Comparison of ENCODE assay signal across 9 cellular contexts in genomic region chr1:169487153-169487552, GRCh38. TPM values are rescaled to one million over a fixed set of nuclear protein-coding genes. Genes with fewer than 3 reads are reported as not detected.
DNase-seq lines count a peak whose midpoint lies in the region; ATAC-seq and TF ChIP-seq lines count a peak whose summit lies in the region.
"Had no signal": no experiment of that assay in that cellular context is flagged by ENCODE, and none has a peak within 500 bp of the region (broad histone marks: within the 10 kb centered on the region; RNA-seq: fewer than 3 reads in every experiment).

No MANE protein-coding gene starts in this region.

- intact Hi-C loops in activated CD8-positive, alpha-beta T cell treated with anti-CD3 and anti-CD28 coated beads for 36 hours (cut with micrococcal nuclease) = loop anchor here (5.0 to 10.0 kb wide), 4 partner anchors 100 to 225 kb away; partner anchors contain the start of genes BLZF1, F5, NME7 and SELL
- intact Hi-C loops in right lobe of liver (cut with DNase I) (no loop called here), thyroid gland (cut with DNase I) (no loop called here), posterior vena cava (cut with DNase I) (no loop called here)

- peak overlapping the region; percentile 87 for H3K4me3 Mint-ChIP-seq in activated CD8-positive, alpha-beta T cell treated with anti-CD3 and anti-CD28 coated beads for 36 hours
- no peak overlapping the region for H3K4me3 Mint-ChIP-seq in activated CD8-positive, alpha-beta T cell treated with anti-CD3 and anti-CD28 coated beads, Interleukin-2, amount 10 ng/mL, durations not matched to agents 7 days and 5 days

- H3K4me1 ChIP-seq in adipocyte (ENCODE audit: control insufficient read depth, insufficient read depth, low read length) = peaks cover 51% of the 10 kb centered on the region
- peaks cover 0 to 27% (median 6%) of the 10 kb centered on the region in 4 donors for H3K4me1 ChIP-seq in right lobe of liver
- peaks cover 16 to 22% of the 10 kb centered on the region in 2 donors for H3K4me1 ChIP-seq in thyroid gland
- H3K4me1 ChIP-seq: BE2C had no signal

- no peak for TF ChIP-seq CTCF in activated CD8-positive, alpha-beta T cell treated with anti-CD3 and anti-CD28 coated beads for 36 hours (IDR thresholded peaks at IDR 0.05)
- TF ChIP-seq CTCF in right lobe of liver (IDR thresholded peaks at IDR 0.05) = no peak
- no peak for TF ChIP-seq CTCF in thyroid gland (IDR thresholded peaks at IDR 0.05)

- DNase-seq in activated CD8-positive, alpha-beta T cell treated with anti-CD3 and anti-CD28 coated beads for 36 hours = no peak
- DNase-seq in activated CD8-positive, alpha-beta T cell treated with anti-CD3 and anti-CD28 coated beads, Interleukin-2, amount 10 ng/mL, durations not matched to agents 7 days and 5 days = no peak
- DNase-seq in adipocyte (ENCODE audit: low read depth) (no peak), right lobe of liver (no peak), thyroid gland (no peak), GDM1 (lab: John Stamatoyannopoulos, UW) (no peak), posterior vena cava (ENCODE audit: low spot score) (no peak)
- DNase-seq: BE2C had no signal

- peaks cover 52% of the 10 kb centered on the region for H3K4me1 Mint-ChIP-seq in activated CD8-positive, alpha-beta T cell treated with anti-CD3 and anti-CD28 coated beads for 36 hours (ENCODE audit: low read depth)
- H3K4me1 Mint-ChIP-seq in activated CD8-positive, alpha-beta T cell treated with anti-CD3 and anti-CD28 coated beads, Interleukin-2, amount 10 ng/mL, durations not matched to agents 7 days and 5 days (ENCODE audit: low read depth) = peaks cover 37% of the 10 kb centered on the region

- H3K9me3 Mint-ChIP-seq in activated CD8-positive, alpha-beta T cell treated with anti-CD3 and anti-CD28 coated beads for 36 hours = no peaks in the 10 kb centered on the region
- H3K9me3 Mint-ChIP-seq in activated CD8-positive, alpha-beta T cell treated with anti-CD3 and anti-CD28 coated beads, Interleukin-2, amount 10 ng/mL, durations not matched to agents 7 days and 5 days (ENCODE audit: insufficient read depth) = no peaks in the 10 kb centered on the region

- H3K4me3 ChIP-seq in adipocyte (ENCODE audit: low read length) (peak overlapping the region; percentile 92), right lobe of liver (peak overlapping the region in 2 of 3 donors; percentile 75 to 88), thyroid gland (replicated peaks in 1 of 3) (peak overlapping the region in 1 of 3 donors; percentile 87)

- 72% methylated on average over 5 of the region's 5 CpGs for WGBS in right lobe of liver (ENCODE audit: insufficient coverage, low coverage, low lambda C conversion rate, missing lambda C conversion rate)
- 91% methylated on average over 5 of the region's 5 CpGs for WGBS in thyroid gland, 2 donors

- H3K27me3 Mint-ChIP-seq in activated CD8-positive, alpha-beta T cell treated with anti-CD3 and anti-CD28 coated beads for 36 hours = no peaks in the 10 kb centered on the region
- no peaks in the 10 kb centered on the region for H3K27me3 Mint-ChIP-seq in activated CD8-positive, alpha-beta T cell treated with anti-CD3 and anti-CD28 coated beads, Interleukin-2, amount 10 ng/mL, durations not matched to agents 7 days and 5 days (ENCODE audit: low read depth)

- peaks cover 5% of the 10 kb centered on the region for H3K36me3 Mint-ChIP-seq in activated CD8-positive, alpha-beta T cell treated with anti-CD3 and anti-CD28 coated beads for 36 hours (ENCODE audit: low read depth)
- H3K36me3 Mint-ChIP-seq in activated CD8-positive, alpha-beta T cell treated with anti-CD3 and anti-CD28 coated beads, Interleukin-2, amount 10 ng/mL, durations not matched to agents 7 days and 5 days (ENCODE audit: low read depth) = no peaks in the 10 kb centered on the region

- TF ChIP-seq POLR2A in right lobe of liver (IDR thresholded peaks at IDR 0.05) (no peak), thyroid gland (IDR thresholded peaks at IDR 0.05) (no peak)

- ATAC-seq in activated CD8-positive, alpha-beta T cell treated with anti-CD3 and anti-CD28 coated beads for 36 hours = no peak
- no peak for ATAC-seq in activated CD8-positive, alpha-beta T cell treated with anti-CD3 and anti-CD28 coated beads, Interleukin-2, amount 10 ng/mL, durations not matched to agents 7 days and 5 days
- ATAC-seq in right lobe of liver = no peak
- ATAC-seq in GM21576 (IDR thresholded peaks at IDR 0.05; ENCODE audit: unreplicated experiment) = no peak

- H3K27ac ChIP-seq in right lobe of liver (peak overlapping the region in 2 of 3 donors; percentile 100), thyroid gland (peak overlapping the region; percentile 97 to 98 (median 98))

- no peaks in the 10 kb centered on the region for H3K36me3 ChIP-seq in adipocyte (ENCODE audit: control insufficient read depth, insufficient read depth, low read length, severe bottlenecking)
- no peaks in the 10 kb centered on the region for H3K36me3 ChIP-seq in right lobe of liver
- no peaks in the 10 kb centered on the region for H3K36me3 ChIP-seq in thyroid gland
- H3K36me3 ChIP-seq: BE2C had no signal

- H3K27me3 ChIP-seq in adipocyte (replicated peaks; ENCODE audit: control insufficient read depth, insufficient read depth, low read length) (no peaks in the 10 kb centered on the region), right lobe of liver (no peaks in the 10 kb centered on the region), thyroid gland (no peaks in the 10 kb centered on the region)
- H3K27me3 ChIP-seq: BE2C had no signal

- CTCF ChIA-PET in activated CD8-positive, alpha-beta T cell treated with anti-CD3 and anti-CD28 coated beads for 36 hours (lab: Charles Lee) = interaction anchor here (1.3 kb wide), 1 partner anchor 59 kb away, joined by 6 read pairs; no protein-coding TSS in a partner anchor
- CTCF ChIA-PET in activated CD8-positive, alpha-beta T cell treated with anti-CD3 and anti-CD28 coated beads, Interleukin-2, amount 10 ng/mL, durations not matched to agents 7 days and 5 days (lab: Charles Lee) = interaction anchor here (1.5 to 2.3 kb wide), 3 partner anchors 10 to 99 kb away, joined by 4 to 10 read pairs (median 5); partner anchors contain the start of gene F5

- POLR2A ChIA-PET in activated CD8-positive, alpha-beta T cell treated with anti-CD3 and anti-CD28 coated beads for 36 hours (lab: Charles Lee) = interaction anchor here (1.0 kb wide), 1 partner anchor 221 kb away, joined by 4 read pairs; no protein-coding TSS in a partner anchor
- POLR2A ChIA-PET in activated CD8-positive, alpha-beta T cell treated with anti-CD3 and anti-CD28 coated beads, Interleukin-2, amount 10 ng/mL, durations not matched to agents 7 days and 5 days (lab: Charles Lee) = interaction anchor here (1.0 kb wide), 1 partner anchor 107 kb away, joined by 4 read pairs; no protein-coding TSS in a partner anchor

- peak overlapping the region; percentile 14 for H3K27ac Mint-ChIP-seq in activated CD8-positive, alpha-beta T cell treated with anti-CD3 and anti-CD28 coated beads for 36 hours
- H3K27ac Mint-ChIP-seq in activated CD8-positive, alpha-beta T cell treated with anti-CD3 and anti-CD28 coated beads, Interleukin-2, amount 10 ng/mL, durations not matched to agents 7 days and 5 days = no peak overlapping the region

- H3K9me3 ChIP-seq in adipocyte (ENCODE audit: control insufficient read depth, low read length) (no peaks in the 10 kb centered on the region), right lobe of liver (no peaks in the 10 kb centered on the region), thyroid gland (no peaks in the 10 kb centered on the region)
- H3K9me3 ChIP-seq: BE2C had no signal

- H3K9ac ChIP-seq in adipocyte (ENCODE audit: low read length) = peak overlapping the region; percentile 96

RNA-seq across cellular contexts. Expression of gene SLC19A2, which starts 1.4 kb away (rescaled TPM):
- total RNA-seq in activated CD8-positive, alpha-beta T cell treated with anti-CD3 and anti-CD28 coated beads for 36 hours = 1 to 10 TPM; 5.7 to 6.4 TPM
- total RNA-seq in activated CD8-positive, alpha-beta T cell treated with anti-CD3 and anti-CD28 coated beads, Interleukin-2, amount 10 ng/mL, durations not matched to agents 7 days and 5 days = 1 to 10 TPM; 4.8 to 5.8 TPM
- total RNA-seq in right lobe of liver (10 to 100 TPM in 1 of 6 experiments, 1 to 10 TPM in 5; 7.1 to 12.7 (median 8.1) TPM), thyroid gland (10 to 100 TPM; 19.0 to 41.0 (median 27.8) TPM), posterior vena cava (10 to 100 TPM; 22.1 to 40.6 TPM)

RNA-seq across cellular contexts. Expression of gene CCDC181, which starts 59.9 kb away (rescaled TPM):
- total RNA-seq in activated CD8-positive, alpha-beta T cell treated with anti-CD3 and anti-CD28 coated beads for 36 hours = not detected
- total RNA-seq in activated CD8-positive, alpha-beta T cell treated with anti-CD3 and anti-CD28 coated beads, Interleukin-2, amount 10 ng/mL, durations not matched to agents 7 days and 5 days = not detected
- total RNA-seq in right lobe of liver (under 1 TPM in 1 of 6 experiments, not detected in 5; 0.15 TPM), thyroid gland (under 1 TPM in 3 of 4 donors, not detected in 1; 0.40 to 0.63 (median 0.56) TPM), posterior vena cava (under 1 TPM; 0.51 to 0.95 TPM)
